29 cellular contexts compared by ENCODE assay signal in the genomic region with DNA sequence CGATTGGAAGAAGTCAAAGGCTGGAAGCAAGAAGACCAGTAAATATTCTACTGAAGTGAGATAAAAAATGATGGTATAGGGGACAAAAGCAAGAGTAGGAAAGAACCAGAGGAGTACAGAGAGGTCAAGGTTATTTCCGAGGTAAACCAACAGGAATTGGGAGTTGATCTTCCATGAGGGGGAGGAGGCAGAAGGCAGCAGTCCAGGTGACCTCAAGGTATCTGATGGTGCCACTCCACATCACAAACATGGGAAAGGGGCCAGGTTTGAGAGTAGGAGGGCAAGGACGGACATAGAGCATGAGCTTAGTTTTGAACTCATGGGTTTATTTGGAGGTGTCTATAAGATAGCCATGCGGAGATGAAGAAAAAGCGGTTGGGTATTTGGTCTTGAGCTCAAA.
"Had no signal": no experiment of that assay in that cellular context is flagged by ENCODE, and none has a peak within 500 bp of the region (broad histone marks: within the 10 kb centered on the region; RNA-seq: fewer than 3 reads in every experiment).

No MANE protein-coding gene starts in this region.

- H3K4me3 ChIP-seq: heart right ventricle, hepatocyte, lung, pancreas, prostate gland, sigmoid colon, smooth muscle cell, stomach, testis, thyroid gland, transverse colon, upper lobe of left lung, vagina had no signal

- H3K27ac ChIP-seq: heart right ventricle, hepatocyte, pancreas, sigmoid colon, stomach, testis, thyroid gland, upper lobe of left lung, vagina had no signal

- H3K4me1 Mint-ChIP-seq: mesothelial cell of epicardium; naive thymus-derived CD8-positive, alpha-beta T cell; nephron; neural crest cell; stimulated activated naive B cell treated with anti-CD40 and anti-IgM and Interleukin-4, amounts not matched to agents 10 μg/mL and 1 μg/mL and 100 μg/mL, for 72 hours had no signal

- FAIRE-seq: pancreas had no signal

- H3K27me3 ChIP-seq: hepatocyte, pancreas, sigmoid colon, stomach, testis, thyroid gland, transverse colon, upper lobe of left lung, vagina had no signal

- H3K9me3 ChIP-seq: heart right ventricle, pancreas, prostate gland, sigmoid colon, stomach, testis, thyroid gland, transverse colon, upper lobe of left lung, vagina had no signal

- H2AFZ ChIP-seq: hepatocyte had no signal

- H3K79me2 ChIP-seq: hepatocyte had no signal

- H3K4me3 Mint-ChIP-seq: mesothelial cell of epicardium; naive thymus-derived CD8-positive, alpha-beta T cell; nephron; neural crest cell; stimulated activated naive B cell treated with anti-CD40 and anti-IgM and Interleukin-4, amounts not matched to agents 10 μg/mL and 1 μg/mL and 100 μg/mL, for 72 hours had no signal

- H3K4me2 ChIP-seq: hepatocyte, smooth muscle cell had no signal

- H3K9me3 Mint-ChIP-seq: nephron had no signal

- H3K36me3 Mint-ChIP-seq: mesothelial cell of epicardium; naive thymus-derived CD8-positive, alpha-beta T cell; stimulated activated naive B cell treated with anti-CD40 and anti-IgM and Interleukin-4, amounts not matched to agents 10 μg/mL and 1 μg/mL and 100 μg/mL, for 72 hours had no signal

- H3K27ac Mint-ChIP-seq: mesothelial cell of epicardium; nephron; stimulated activated naive B cell treated with anti-CD40 and anti-IgM and Interleukin-4, amounts not matched to agents 10 μg/mL and 1 μg/mL and 100 μg/mL, for 72 hours had no signal

- H3K4me1 ChIP-seq: heart right ventricle, prostate gland, sigmoid colon, testis, thyroid gland, upper lobe of left lung, vagina had no signal

- H3K36me3 ChIP-seq: heart right ventricle, pancreas, prostate gland, sigmoid colon, stomach, thyroid gland, transverse colon, upper lobe of left lung, vagina had no signal

- ATAC-seq: heart right ventricle; left ventricle myocardium superior; naive thymus-derived CD8-positive, alpha-beta T cell; right cardiac atrium; stimulated activated naive B cell treated with anti-CD40 and anti-IgM and Interleukin-4, amounts not matched to agents 10 μg/mL and 1 μg/mL and 100 μg/mL, for 72 hours; stimulated activated naive CD8-positive, alpha-beta T cell treated with anti-CD3 and anti-CD28 coated beads, Interleukin-15, Interleukin-2, amounts not matched to agents 100 U/mL and 50 U/mL, for 24 hours had no signal

- DNase-seq: heart right ventricle; islet precursor cell; left ventricle myocardium superior; mesendoderm; naive thymus-derived CD8-positive, alpha-beta T cell; nucleus accumbens; posterior cingulate gyrus; retina; right cardiac atrium; sigmoid colon; stimulated activated CD4-positive, alpha-beta T cell treated with anti-CD3 and anti-CD28 coated beads, Interleukin-15, amount 100 ng/mL, for 24 hours; stimulated activated CD4-positive, alpha-beta T cell treated with anti-CD3 and anti-CD28 coated beads, Interleukin-2, amount 100 ng/mL, for 24 hours; stimulated activated CD4-positive, alpha-beta T cell treated with anti-CD3 and anti-CD28 coated beads, Interleukin-4, amount 100 ng/mL, for 1 hour; stimulated activated naive B cell treated with anti-CD40 and anti-IgM and Interleukin-4, amounts not matched to agents 10 μg/mL and 1 μg/mL and 100 μg/mL, for 72 hours; stimulated activated naive CD8-positive, alpha-beta T cell treated with anti-CD3 and anti-CD28 coated beads, Interleukin-15, Interleukin-2, amounts not matched to agents 100 U/mL and 50 U/mL, for 24 hours; testis; thyroid gland; upper lobe of left lung had no signal
